18 cellular contexts compared by ENCODE assay signal in genomic region chr17:50539762-50540440, GRCh38. TPM values are rescaled to one million over a fixed set of nuclear protein-coding genes. Genes with fewer than 3 reads are reported as not detected.
DNase-seq lines count a peak whose midpoint lies in the region; ATAC-seq, FAIRE-seq and TF ChIP-seq lines count a peak whose summit lies in the region.
"Had no signal": no experiment of that assay in that cellular context is flagged by ENCODE, and none has a peak within 500 bp of the region (broad histone marks: within the 10 kb centered on the region; RNA-seq: fewer than 3 reads in every experiment).

No MANE protein-coding gene starts in this region.

- H4K5ac ChIP-seq in H9 (ENCODE audit: insufficient read length, low read depth, low read length): no peak overlapping the region

- H4K20me1 ChIP-seq in H9 (ENCODE audit: control insufficient read depth, insufficient read depth, insufficient read length): no peaks in the 10 kb centered on the region

- H3K27me3 ChIP-seq in H9 (ENCODE audit: insufficient read depth, low read length): no peaks in the 10 kb centered on the region; the same call in 1 of the 2 replicates
- no peaks in the 10 kb centered on the region for H3K27me3 ChIP-seq in effector memory CD4-positive, alpha-beta T cell (replicated peaks; ENCODE audit: control insufficient read depth, insufficient read depth, low read length, poor library complexity, severe bottlenecking)
- H3K27me3 ChIP-seq: dorsolateral prefrontal cortex had no signal

- 68% methylated on average over 10 of the region's 10 CpGs for whole genome bisulfite sequencing in A549 (ENCODE audit: missing lambda C conversion rate)
- no CpG with 5 or more reads among the region's 10 CpGs for WGBS in H9 (ENCODE audit: extremely low coverage, insufficient read length, low lambda C conversion rate)

- no peak overlapping the region for H3T11ph ChIP-seq in H9 (ENCODE audit: low read length)

- H3K79me1 ChIP-seq in H9 (ENCODE audit: insufficient read depth, low read depth, low read length, poor library complexity, severe bottlenecking): no peaks in the 10 kb centered on the region

- H3K36me3 Mint-ChIP-seq in H9 (ENCODE audit: insufficient read depth in 1 of 3, low read depth in 3 of 3) (peaks cover 0 to 5% (median 0%) of the 10 kb centered on the region in 3 experiments; a peak in 3 of 7 replicates), WTC11 (peaks cover 13% of the 10 kb centered on the region; the same call in 1 of the 2 replicates)
- H3K36me3 Mint-ChIP-seq: memory B cell had no signal

- no peak overlapping the region for H3K4ac ChIP-seq in H9 (ENCODE audit: low read depth, low read length)

- no peak for TF ChIP-seq EP300 in A549 (IDR thresholded peaks at IDR 0.05)

- intact Hi-C loops in left colon (cut with DNase I, micrococcal nuclease): loop anchor here (10.0 kb wide), 2 partner anchors 295 to 305 kb away; partner anchors contain the start of gene WFIKKN2 (in 1 of the 2)

- H2BK15ac ChIP-seq in H9 (ENCODE audit: low read depth, low read length): no peak overlapping the region

- H2BK12ac ChIP-seq in H9 (ENCODE audit: insufficient read length, low read depth, low read length): no peak overlapping the region

- no peak overlapping the region for H3K56ac ChIP-seq in H9 (ENCODE audit: insufficient read length, low read depth, low read length)

- TF ChIP-seq POLR2A in A549 (IDR thresholded peaks at IDR 0.05; ENCODE audit: low read length): peak; percentile 15; the same call in 1 of the 2 replicates

- TF ChIP-seq RAD21 in A549 (conservative IDR thresholded peaks at IDR 0.05 in 1 of 2, IDR thresholded peaks at IDR 0.05 in 1 of 2): no peak

- CTCF ChIA-PET in A549 (lab: Yijun Ruan, JAX): interaction anchor here (0.5 to 23.7 kb wide), 5 partner anchors 14 to 156 kb away, joined by 3 to 753 read pairs (median 5); partner anchors contain the start of gene ANKRD40
- CTCF ChIA-PET in WTC11 (lab: Charles Lee): no interaction called here

- H2AK5ac ChIP-seq in H9 (ENCODE audit: insufficient read length, low read length): no peak overlapping the region

- H3K9me3 ChIP-seq in A549 (no peaks in the 10 kb centered on the region), H9 (ENCODE audit: control insufficient read depth, low read depth, low read length) (no peaks in the 10 kb centered on the region)
- H3K9me3 ChIP-seq in effector memory CD4-positive, alpha-beta T cell (ENCODE audit: control insufficient read depth, low read length): no peaks in the 10 kb centered on the region

- ATAC-seq in A549: peak in 1 of 2 experiments; percentile 5; a peak in 1 of 6 replicates
- peak; percentile 45 for ATAC-seq in WTC11
- peak; percentile 34 for ATAC-seq in left colon
- ATAC-seq in HG02870 (IDR thresholded peaks at IDR 0.05; ENCODE audit: unreplicated experiment): no peak
- no peak for ATAC-seq in HG02840 (IDR thresholded peaks at IDR 0.05; ENCODE audit: low FRiP score, unreplicated experiment)
- no peak for ATAC-seq in HG02610 (IDR thresholded peaks at IDR 0.05; ENCODE audit: unreplicated experiment)
- ATAC-seq: activated CD8-positive, alpha-beta T cell treated with anti-CD3 and anti-CD28 coated beads, Interleukin-2, amount 10 ng/mL, durations not matched to agents 7 days and 5 days had no signal

- no peak overlapping the region for H3K23ac ChIP-seq in H9 (ENCODE audit: insufficient read length, low read depth, low read length)

- H4K8ac ChIP-seq in H9 (replicated peaks; ENCODE audit: insufficient read length, low read depth, low read length): no peak overlapping the region

- H3K14ac ChIP-seq in H9 (ENCODE audit: insufficient read depth, low read length): no peak overlapping the region

- H4K91ac ChIP-seq in H9 (ENCODE audit: insufficient read length, low read depth, low read length): no peak overlapping the region

- no peak overlapping the region for H2BK20ac ChIP-seq in H9 (ENCODE audit: low read depth, low read length, poor library complexity, severe bottlenecking)

- TF ChIP-seq CTCF in A549 (IDR thresholded peaks at IDR 0.05): no peak
- TF ChIP-seq CTCF in H9 (conservative IDR thresholded peaks at IDR 0.05): no peak
- TF ChIP-seq CTCF in WTC11 (IDR thresholded peaks at IDR 0.05): no peak

- H3K27ac ChIP-seq in A549 (peak overlapping the region; percentile 4 to 90; a peak in 3 of 6 replicates), H9 (ENCODE audit: insufficient read length, low read depth, low read length) (no peak overlapping the region)
- no peak overlapping the region for H3K27ac ChIP-seq in effector memory CD4-positive, alpha-beta T cell (ENCODE audit: insufficient read depth, low read length, poor library complexity, severe bottlenecking)

- no peak overlapping the region for H3K18ac ChIP-seq in H9 (ENCODE audit: insufficient read length, low read depth, low read length)

- peaks cover 41% of the 10 kb centered on the region for H3K4me1 ChIP-seq in A549
- H3K4me1 ChIP-seq in H9 (ENCODE audit: insufficient read depth, low read length): 0 out of 2 replicates have a peak, but pooled peaks cover 2% of the 10 kb centered on the region
- peaks cover 4% of the 10 kb centered on the region for H3K4me1 ChIP-seq in effector memory CD4-positive, alpha-beta T cell (ENCODE audit: control insufficient read depth, insufficient read depth, low read length, poor library complexity, severe bottlenecking)

- POLR2A ChIA-PET in A549 (lab: Yijun Ruan, JAX): no interaction called here
- POLR2A ChIA-PET in WTC11 (lab: Charles Lee): no interaction called here

- H3K4me2 ChIP-seq in A549 (peak overlapping the region; percentile 97; the same call in 2 of the 3 replicates), H9 (ENCODE audit: insufficient read depth, insufficient read length, low read length) (no peak overlapping the region)
- H3K4me2 ChIP-seq: smooth muscle cell had no signal

- H3K9me3 Mint-ChIP-seq in H9 (no peaks in the 10 kb centered on the region), WTC11 (no peaks in the 10 kb centered on the region)
- H3K9me3 Mint-ChIP-seq: memory B cell had no signal

- no peak overlapping the region for H3K27ac Mint-ChIP-seq in H9
- peak overlapping the region; percentile 60; the same call in 1 of the 2 replicates for H3K27ac Mint-ChIP-seq in WTC11
- H3K27ac Mint-ChIP-seq: activated CD8-positive, alpha-beta T cell treated with anti-CD3 and anti-CD28 coated beads, Interleukin-2, amount 10 ng/mL, durations not matched to agents 7 days and 5 days; memory B cell had no signal

- no peak overlapping the region for H2BK120ac ChIP-seq in H9 (ENCODE audit: low read depth, low read length, poor library complexity, severe bottlenecking)

- H3K4me1 Mint-ChIP-seq in H9: peaks cover 23 to 36% of the 10 kb centered on the region in 2 experiments
- peaks cover 32% of the 10 kb centered on the region for H3K4me1 Mint-ChIP-seq in WTC11

- no peak for FAIRE-seq in A549 (lab: Jason Lieb, UNC)
- FAIRE-seq: GM12892 had no signal

- no peak overlapping the region for H3K4me3 ChIP-seq in A549
- H3K4me3 ChIP-seq in effector memory CD4-positive, alpha-beta T cell (ENCODE audit: insufficient read depth, low read depth, low read length, poor library complexity, severe bottlenecking): no peak overlapping the region
- H3K4me3 ChIP-seq: dorsolateral prefrontal cortex, smooth muscle cell had no signal

- H3K4me3 Mint-ChIP-seq in H9 (peak overlapping the region in 1 of 2 experiments; percentile 20; a peak in 1 of 5 replicates), WTC11 (no peak overlapping the region)
- H3K4me3 Mint-ChIP-seq: activated CD8-positive, alpha-beta T cell treated with anti-CD3 and anti-CD28 coated beads, Interleukin-2, amount 10 ng/mL, durations not matched to agents 7 days and 5 days; memory B cell had no signal

- DNase-seq in A549 (ENCODE audit: low read depth in 1 of 2, low spot score in 1 of 2) (peak in 1 of 2 experiments; percentile 39), H9 (peak; percentile 89), WTC11 (ENCODE audit: low spot score) (peak; percentile 59), left colon (peak; percentile 77 to 84)
- no peak for DNase-seq in effector memory CD4-positive, alpha-beta T cell
- DNase-seq: activated CD8-positive, alpha-beta T cell treated with anti-CD3 and anti-CD28 coated beads, Interleukin-2, amount 10 ng/mL, durations not matched to agents 7 days and 5 days; dorsolateral prefrontal cortex; NCI-H1105 treated with DMSO at 0.1 percent for 48 hours; NCI-H82 had no signal

- H3K9ac ChIP-seq in H9 (ENCODE audit: extremely low read depth, insufficient read length, low read length): no peak overlapping the region

- peaks cover 8% of the 10 kb centered on the region for H3K23me2 ChIP-seq in H9 (ENCODE audit: insufficient read length, low read depth, low read length, poor library complexity, severe bottlenecking)

- no peak overlapping the region for H2BK5ac ChIP-seq in H9 (ENCODE audit: insufficient read length, low read length)

- no peak overlapping the region for H2AFZ ChIP-seq in H9 (ENCODE audit: low read length)

- no peaks in the 10 kb centered on the region for H3K79me2 ChIP-seq in H9 (ENCODE audit: insufficient read depth, low read length)

- H3K27me3 Mint-ChIP-seq in H9 (ENCODE audit: low read depth): peaks cover 25% of the 10 kb centered on the region
- H3K27me3 Mint-ChIP-seq in WTC11 (ENCODE audit: low read depth): peaks cover 11% of the 10 kb centered on the region

- H3K36me3 ChIP-seq in effector memory CD4-positive, alpha-beta T cell (ENCODE audit: control insufficient read depth, insufficient read depth, low read length): no peaks in the 10 kb centered on the region

RNA-seq across cellular contexts. Expression of gene SPATA20, which starts 7.1 kb away (rescaled TPM):
- polyA plus RNA-seq in A549 (2011; rRNA removed) (34.4 and 48.5 TPM in 2 replicates), A549 (2017; fragmentation: RNase III; extraction: RNeasy Plus Mini Kit Qiagen cat#74134 plus additional on column Dnase treatment) (96.1 to 123 TPM (median 110 TPM) in 3 replicates)
- 69.5 and 89.6 TPM in 2 replicates for polyA plus RNA-seq in A549 (2012; cell fraction: cytosol; rRNA removed)
- 497 and 626 TPM in 2 replicates for polyA plus RNA-seq in A549 (2012; cell fraction: nucleus; rRNA removed)
- polyA minus RNA-seq in A549 (2011; rRNA and poly(A)+ RNA removed): 54.1 and 55.2 TPM in 2 replicates
- total RNA-seq in H9 (2021) (23.9 and 26.6 TPM in 2 replicates), WTC11 (2021) (24.6 to 30.6 TPM (median 26.3 TPM) in 3 replicates), left colon (10 to 100 TPM; 61.1 to 66.7 TPM)

RNA-seq across cellular contexts. Expression of gene EPN3, which starts 7.4 kb away (rescaled TPM):
- polyA plus RNA-seq in A549 (2011; rRNA removed) (0.09 and 0.13 TPM in 2 replicates), A549 (2017; fragmentation: RNase III; extraction: RNeasy Plus Mini Kit Qiagen cat#74134 plus additional on column Dnase treatment) (0.18 to 0.26 TPM (median 0.20 TPM) in 3 replicates)
- 0.15 and 0.39 TPM in 2 replicates for polyA plus RNA-seq in A549 (2012; cell fraction: cytosol; rRNA removed)
- 0.22 and 0.67 TPM in 2 replicates for polyA plus RNA-seq in A549 (2012; cell fraction: nucleus; rRNA removed)
- polyA minus RNA-seq in A549 (2011; rRNA and poly(A)+ RNA removed): 0.12 and 0.78 TPM in 2 replicates
- total RNA-seq in H9 (2021) (1.9 and 2.2 TPM in 2 replicates), WTC11 (2021) (6.9 to 8.8 TPM (median 8.1 TPM) in 3 replicates), left colon (10 to 100 TPM; 40.1 to 58.5 TPM)
- total RNA-seq: activated CD8-positive, alpha-beta T cell treated with anti-CD3 and anti-CD28 coated beads, Interleukin-2, amount 10 ng/mL, durations not matched to agents 7 days and 5 days; Daoy; omental fat pad; SK-MEL-5 had no signal

RNA-seq across cellular contexts. Expression of gene CACNA1G, which starts 20.6 kb away (rescaled TPM):
- polyA plus RNA-seq in A549 (2011; rRNA removed) (4.0 and 4.9 TPM in 2 replicates), A549 (2017; fragmentation: RNase III; extraction: RNeasy Plus Mini Kit Qiagen cat#74134 plus additional on column Dnase treatment) (7.5 to 9.0 TPM (median 8.9 TPM) in 3 replicates)
- polyA plus RNA-seq in A549 (2012; cell fraction: cytosol; rRNA removed): 11.2 and 17.6 TPM in 2 replicates
- polyA plus RNA-seq in A549 (2012; cell fraction: nucleus; rRNA removed): 33.3 and 39.5 TPM in 2 replicates
- polyA minus RNA-seq in A549 (2011; rRNA and poly(A)+ RNA removed): 2.9 and 6.9 TPM in 2 replicates
- total RNA-seq in H9 (2021) (1.5 and 1.7 TPM in 2 replicates), WTC11 (2021) (5.4 to 6.7 TPM (median 6.2 TPM) in 3 replicates), left colon (under 1 TPM; 0.03 to 0.06 TPM)
- total RNA-seq: activated CD8-positive, alpha-beta T cell treated with anti-CD3 and anti-CD28 coated beads, Interleukin-2, amount 10 ng/mL, durations not matched to agents 7 days and 5 days; SK-MEL-5 had no signal

RNA-seq across cellular contexts. Expression of gene MYCBPAP, which starts 31.7 kb away (rescaled TPM):
- 2.5 and 4.1 TPM in 2 replicates for polyA plus RNA-seq in A549 (2011; rRNA removed)
- 0.59 and 0.89 TPM in 2 replicates for polyA plus RNA-seq in A549 (2012; cell fraction: cytosol; rRNA removed)
- 3.0 and 3.7 TPM in 2 replicates for polyA plus RNA-seq in A549 (2012; cell fraction: nucleus; rRNA removed)
- polyA plus RNA-seq in A549 (2017; fragmentation: RNase III; extraction: RNeasy Plus Mini Kit Qiagen cat#74134 plus additional on column Dnase treatment): 0.93 to 2.1 TPM (median 1.2 TPM) in 3 replicates
- 3.2 and 3.9 TPM in 2 replicates for polyA minus RNA-seq in A549 (2011; rRNA and poly(A)+ RNA removed)
- total RNA-seq in H9 (2021): 1.7 and 1.9 TPM in 2 replicates
- total RNA-seq in WTC11 (2021): 5.7 to 6.9 TPM (median 6.6 TPM) in 3 replicates
- total RNA-seq in left colon: 1 to 10 TPM; 2.1 to 2.8 TPM

Comparison
In these comparisons a context has a peak if more than half of its experiments do, and no peak if none do; other contexts are left out.
1. ATAC-seq: peak in WTC11 (single experiment) and left colon (single experiment); none in HG02870 (single experiment), HG02840 (single experiment) and HG02610 (single experiment).
2. DNase-seq: peak in H9 (single experiment), WTC11 (single experiment) and left colon (2 of 2); none in effector memory CD4-positive, alpha-beta T cell (0 of 3).
3. H3K27ac ChIP-seq: peak in A549 (2 of 2); none in H9 (single experiment) and effector memory CD4-positive, alpha-beta T cell (single experiment).